9 cellular contexts compared by ENCODE assay signal in the genomic region with DNA sequence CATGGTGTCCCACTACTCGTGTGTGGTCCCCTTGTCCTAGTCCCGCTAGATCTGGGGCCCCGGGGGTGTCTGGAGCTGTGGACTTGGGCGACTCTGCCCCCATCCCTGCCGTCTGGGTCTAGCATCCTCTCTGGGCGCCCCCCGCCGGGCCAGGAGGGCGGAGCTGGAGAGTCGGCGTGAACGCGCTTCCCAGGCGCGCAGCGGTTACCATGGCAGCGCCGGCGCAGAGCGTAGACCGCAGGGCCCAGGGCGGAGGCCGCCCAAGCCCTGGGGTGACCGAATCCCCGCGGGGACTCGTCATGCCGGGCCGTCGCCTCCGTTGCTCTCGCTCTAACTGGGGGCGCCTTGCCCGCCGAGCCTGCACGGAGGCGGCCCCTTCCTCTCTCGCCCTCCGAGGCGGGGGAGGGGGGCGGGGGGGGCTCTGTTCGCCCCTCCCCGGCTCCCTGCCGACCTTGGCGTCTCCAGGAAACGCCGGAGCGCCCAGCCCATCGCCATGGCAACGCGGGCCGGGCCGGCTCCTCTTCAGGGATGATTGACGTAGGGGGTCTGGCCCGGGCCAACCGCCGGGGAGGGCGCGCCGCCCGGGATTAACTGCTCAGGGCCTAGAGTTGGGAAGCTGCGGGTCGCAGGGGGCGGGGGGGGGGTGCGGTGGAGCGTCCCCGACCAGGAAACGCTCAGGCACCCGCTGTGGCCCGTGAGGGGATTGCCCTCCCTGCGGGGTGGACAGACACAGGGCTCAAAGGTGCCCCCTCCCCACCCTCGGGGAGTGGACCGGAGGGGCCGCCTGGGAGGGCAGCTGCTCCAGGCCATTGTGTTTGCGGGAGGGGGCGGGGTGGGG. TPM values are rescaled to one million over a fixed set of nuclear protein-coding genes. Genes with fewer than 3 reads are reported as not detected.
DNase-seq lines count a peak whose midpoint lies in the region; ATAC-seq, FAIRE-seq and TF ChIP-seq lines count a peak whose summit lies in the region.
"Had no signal": no experiment of that assay in that cellular context is flagged by ENCODE, and none has a peak within 500 bp of the region (broad histone marks: within the 10 kb centered on the region; RNA-seq: fewer than 3 reads in every experiment).

No MANE protein-coding gene starts in this region.

- H3K27me3 Mint-ChIP-seq in stimulated activated naive CD8-positive, alpha-beta T cell treated with anti-CD3 and anti-CD28 coated beads, Interleukin-15, amount 100 ng/mL, for 72 hours = no peaks in the 10 kb centered on the region

- H3K36me3 ChIP-seq in esophagus (ENCODE audit: control insufficient read depth in 2 of 2, insufficient read depth in 2 of 2, low read length in 1 of 2) (peaks cover 0 to 2% of the 10 kb centered on the region in 2 donors), muscle layer of colon (ENCODE audit: insufficient read depth, low read length) (no peaks in the 10 kb centered on the region)

- H3K9me3 ChIP-seq in esophagus (ENCODE audit: control insufficient read depth in 2 of 2, insufficient read depth in 1 of 2, low read depth in 1 of 2, low read length in 1 of 2) (no peaks in the 10 kb centered on the region), muscle layer of colon (ENCODE audit: low read length) (no peaks in the 10 kb centered on the region)

- H3K4me3 ChIP-seq in esophagus (ENCODE audit: low read depth in 1 of 2, low read length in 2 of 2) (peak overlapping the region in 1 of 2 donors; percentile 26), muscle layer of colon (ENCODE audit: low read depth in 1 of 2, low read length in 2 of 2) (peak overlapping the region; percentile 23 to 41)

- FAIRE-seq in GM12892 (lab: Jason Lieb, UNC) = peak; percentile 96
- FAIRE-seq: keratinocyte had no signal

- peak overlapping the region; percentile 38 to 61 for H3K27ac ChIP-seq in esophagus (ENCODE audit: low read depth in 2 of 2, low read length in 1 of 2)
- H3K27ac ChIP-seq in muscle layer of colon (ENCODE audit: low read depth, low read length) = peak overlapping the region; percentile 66

- DNase-seq in GM12892 (ENCODE audit: insufficient read length) (peak; percentile 97), NCI-H524 (lab: John Stamatoyannopoulos, UW) (peak; percentile 91 to 93), activated T-cell treated with anti-CD3 and anti-CD28 coated beads for 24 hours (ENCODE audit: low read depth) (peak; percentile 66), HuH-7.5 (ENCODE audit: low spot score) (no peak)
- DNase-seq in stimulated activated naive CD8-positive, alpha-beta T cell treated with anti-CD3 and anti-CD28 coated beads, Interleukin-15, amount 100 ng/mL, for 72 hours = peak; percentile 85 to 88

- no peaks in the 10 kb centered on the region for H3K9me3 Mint-ChIP-seq in stimulated activated naive CD8-positive, alpha-beta T cell treated with anti-CD3 and anti-CD28 coated beads, Interleukin-15, amount 100 ng/mL, for 72 hours

- H3K27me3 ChIP-seq in esophagus (ENCODE audit: control insufficient read depth in 1 of 2, insufficient read depth in 2 of 2, low read length in 2 of 2) (no peaks in the 10 kb centered on the region), muscle layer of colon (ENCODE audit: control insufficient read depth in 1 of 2, insufficient read depth in 2 of 2, low read length in 2 of 2) (peaks cover 0 to 3% of the 10 kb centered on the region in 2 donors)

- H3K4me1 ChIP-seq in esophagus (ENCODE audit: control insufficient read depth in 2 of 2, insufficient read depth in 2 of 2, low read length in 1 of 2) (peaks cover 2 to 19% of the 10 kb centered on the region in 2 donors), muscle layer of colon (ENCODE audit: insufficient read depth, low read length) (peaks cover 19% of the 10 kb centered on the region)

- H3K4me1 Mint-ChIP-seq in stimulated activated naive CD8-positive, alpha-beta T cell treated with anti-CD3 and anti-CD28 coated beads, Interleukin-15, amount 100 ng/mL, for 72 hours = peaks cover 85% of the 10 kb centered on the region

- WGBS in esophagus, 2 donors = 13 to 20% methylated on average over 71 to 76 of the region's 76 CpGs

- TF ChIP-seq POLR2A in GM12892 (IDR thresholded peaks at IDR 0.05; ENCODE audit: low read depth, low read length) = no peak

- peak overlapping the region in 1 of 2 donors; percentile 63 for H3K27ac Mint-ChIP-seq in stimulated activated naive CD8-positive, alpha-beta T cell treated with anti-CD3 and anti-CD28 coated beads, Interleukin-15, amount 100 ng/mL, for 72 hours

- H3K9ac ChIP-seq in muscle layer of colon (ENCODE audit: low read length) = no peak overlapping the region

- H3K4me3 Mint-ChIP-seq in stimulated activated naive CD8-positive, alpha-beta T cell treated with anti-CD3 and anti-CD28 coated beads, Interleukin-15, amount 100 ng/mL, for 72 hours = peak overlapping the region; percentile 58 to 71

- peak; percentile 54 for ATAC-seq in HG02973 (IDR thresholded peaks at IDR 0.05; ENCODE audit: unreplicated experiment)
- peak; percentile 84 for ATAC-seq in stimulated activated naive CD8-positive, alpha-beta T cell treated with anti-CD3 and anti-CD28 coated beads, Interleukin-15, amount 100 ng/mL, for 72 hours

RNA-seq across cellular contexts. Expression of a gene that starts 8.9 kb away (rescaled TPM):
- 9.3 TPM for polyA plus RNA-seq in GM12892 (2012; ENCODE audit: missing spikeins)
- polyA plus RNA-seq in esophagus = 10 to 100 TPM; 17.5 to 42.7 TPM

RNA-seq across cellular contexts. Expression of a gene that starts 9.9 kb away (rescaled TPM):
- 24.2 TPM for polyA plus RNA-seq in GM12892 (2012; ENCODE audit: missing spikeins)
- polyA plus RNA-seq in esophagus = 10 to 100 TPM; 25.4 to 25.9 TPM

RNA-seq across cellular contexts. Expression of a gene that starts 31.6 kb away (rescaled TPM):
- 1.1 TPM for polyA plus RNA-seq in GM12892 (2012; ENCODE audit: missing spikeins)
- polyA plus RNA-seq in esophagus = under 1 TPM; 0.55 to 0.66 TPM
- polyA plus RNA-seq: keratinocyte had no signal

RNA-seq across cellular contexts. Expression of a gene that starts 43.1 kb away (rescaled TPM):
- 1.6 TPM for polyA plus RNA-seq in GM12892 (2012; ENCODE audit: missing spikeins)
- polyA plus RNA-seq in esophagus = 1 to 10 TPM in 1 of 2 donors, under 1 TPM in 1; 0.24 to 2.8 TPM
